ENCODE assay signal across 1 cellular context in genomic region chr5:127563133-127563532, GRCh38.
TF ChIP-seq lines count a peak whose summit lies in the region.

No MANE protein-coding gene starts in this region.

TF ChIP-seq in K562, 482 proteins besides CTCF, POLR2A, EP300 and RAD21 (continued from another document):
- TF ChIP-seq TCF7 (IDR thresholded peaks at IDR 0.05; ENCODE audit: borderline replicate concordance) (no peak), POLR2G (IDR thresholded peaks at IDR 0.05; ENCODE audit: low read depth, low read length) (no peak), NELFE (IDR thresholded peaks at IDR 0.05; ENCODE audit: insufficient read depth, insufficient read length) (no peak), GTF2F1 (IDR thresholded peaks at IDR 0.05; ENCODE audit: low read depth, low read length) (no peak), HDAC1 (IDR thresholded peaks at IDR 0.05) (no peak)
